8 cellular contexts compared by ENCODE assay signal in genomic region chr12:50924439-50925341, GRCh38. TPM values are rescaled to one million over a fixed set of nuclear protein-coding genes. Genes with fewer than 3 reads are reported as not detected.
DNase-seq lines count a peak whose midpoint lies in the region; FAIRE-seq and TF ChIP-seq lines count a peak whose summit lies in the region.

No MANE protein-coding gene starts in this region.

- peak overlapping the region; percentile 84 for H3K4me3 Mint-ChIP-seq in HFFc6

- no peaks in the 10 kb centered on the region for H3K9me3 ChIP-seq in MG63

- no peaks in the 10 kb centered on the region for H3K36me3 Mint-ChIP-seq in HFFc6 (ENCODE audit: low read depth)

- H3K4me3 ChIP-seq in MG63 (peak overlapping the region; percentile 23), kidney epithelial cell (ENCODE audit: low read depth, low read length) (peak overlapping the region; percentile 36)

- H3K4me1 Mint-ChIP-seq in HFFc6 (ENCODE audit: low read depth), result peaks cover 47% of the 10 kb centered on the region

- TF ChIP-seq CTCF in HFFc6 (IDR thresholded peaks at IDR 0.05), result no peak
- no peak for TF ChIP-seq CTCF in kidney epithelial cell (IDR thresholded peaks at IDR 0.05; ENCODE audit: insufficient read depth, low read length, poor library complexity, severe bottlenecking)

- no peaks in the 10 kb centered on the region for H3K9me3 Mint-ChIP-seq in HFFc6

- H3K27ac Mint-ChIP-seq in HFFc6, result peak overlapping the region; percentile 56

- peak; percentile 8 for DNase-seq in stimulated activated CD4-positive, alpha-beta T cell treated with anti-CD3 and anti-CD28 coated beads, Interleukin-1b, Interleukin-23, amount 100 ng/mL, for 48 hours
- DNase-seq in stimulated activated CD4-positive, alpha-beta T cell treated with anti-CD3 and anti-CD28 coated beads, Interleukin-4, amount 100 ng/mL, for 24 hours, result no peak
- DNase-seq in HFFc6 (peak; percentile 77), MG63 (peak; percentile 65), SHP77 treated with DMSO at 0.1 percent for 48 hours (lab: John Stamatoyannopoulos, UW) (peak; percentile 79), kidney epithelial cell (ENCODE audit: low read depth) (peak; percentile 48), smooth muscle cell of the brain vasculature (ENCODE audit: low read depth, low spot score) (peak; percentile 91)

- H3K27me3 Mint-ChIP-seq in HFFc6 (ENCODE audit: insufficient read depth), result no peaks in the 10 kb centered on the region

- no peaks in the 10 kb centered on the region for H3K27me3 ChIP-seq in MG63
- no peaks in the 10 kb centered on the region for H3K27me3 ChIP-seq in kidney epithelial cell (ENCODE audit: control insufficient read depth, insufficient read depth, low read length)

- peak; percentile 58 for FAIRE-seq in colon (lab: Jason Lieb, UNC)

- H3K36me3 ChIP-seq in MG63, result no peaks in the 10 kb centered on the region
- H3K36me3 ChIP-seq in kidney epithelial cell (ENCODE audit: control insufficient read depth, insufficient read depth, low read length), result no peaks in the 10 kb centered on the region

RNA-seq across cellular contexts. Expression of gene HIGD1C, which starts 27.7 kb away (rescaled TPM):
- not detected for total RNA-seq in HFFc6 (2021; fragmentation: NEBNext Ultra II Directional; extraction: Animal tissue kit (Norgen Biotek cat#: 25700))
- not detected in 2 replicates for total RNA-seq in MG63 (2014; rRNA removed; shearing (Covaris generic); ENCODE audit: low replicate concordance)
- total RNA-seq in kidney epithelial cell, result not detected in 2 replicates
